22 cellular contexts compared by ENCODE assay signal in genomic region chr14:49930720-49931119, GRCh38. TPM values are rescaled to one million over a fixed set of nuclear protein-coding genes. Genes with fewer than 3 reads are reported as not detected.
A peak's percentile ranks its signal among the peaks of the same experiment; 100 is the strongest.
DNase-seq lines count a peak whose midpoint lies in the region; ATAC-seq and TF ChIP-seq lines count a peak whose summit lies in the region.
"Had no signal": no experiment of that assay in that cellular context is flagged by ENCODE, and none has a peak within 500 bp of the region (broad histone marks: within the 10 kb centered on the region; RNA-seq: fewer than 3 reads in every experiment).

No MANE protein-coding gene starts in this region.

- peak overlapping the region in 7 of 8 donors; percentile 16 to 74 (median 64) for H3K27ac ChIP-seq in spleen
- H3K27ac ChIP-seq: neutrophil, psoas muscle had no signal

- no peak overlapping the region for H3K4me3 ChIP-seq in spleen
- H3K4me3 ChIP-seq: heart left ventricle, psoas muscle had no signal

- intact Hi-C loops in spleen (cut with DNase I; ENCODE audit: low total_unique reads): no loop called here

- DNase-seq in T-helper 2 cell treated with Interferon-gamma antibody and Interleukin-4, amounts not matched to agents 5 μg/mL and 100 μg/mL, for 36 hours (ENCODE audit: low spot score): no peak
- DNase-seq in T-helper 2 cell (no peak), T-helper 17 cell (no peak), spleen (no peak), glomerular visceral epithelial cell (ENCODE audit: extremely low spot score) (no peak), NCI-H2029 treated with DMSO at 0.1 percent for 48 hours (lab: John Stamatoyannopoulos, UW) (no peak)
- DNase-seq: activated CD4-positive, CD25-positive, alpha-beta regulatory T cell treated with anti-CD3 and anti-CD28 coated beads, Interleukin-2, amount 50 U/mL, for 72 hours; activated naive CD8-positive, alpha-beta T cell treated with anti-CD3 and anti-CD28 coated beads, Interleukin-2, amount 10 ng/mL, durations not matched to agents 7 days and 5 days; Caco-2; caudate nucleus; DMS79 treated with DMSO at 0.1 percent for 48 hours; heart left ventricle; Kasumi-1; NCI-H1092; NCI-H187 treated with DMSO at 0.1 percent for 48 hours; NCI-H69; psoas muscle; trophoblast cell had no signal

- TF ChIP-seq POLR2A in spleen (IDR thresholded peaks at IDR 0.05): no peak

- H3K27ac Mint-ChIP-seq in T-helper 2 cell treated with Interferon-gamma antibody and Interleukin-4, amounts not matched to agents 5 μg/mL and 100 μg/mL, for 36 hours: peak overlapping the region; percentile 15
- H3K27ac Mint-ChIP-seq in T-helper 17 cell: peak overlapping the region; percentile 39
- H3K27ac Mint-ChIP-seq: activated naive CD8-positive, alpha-beta T cell treated with anti-CD3 and anti-CD28 coated beads, Interleukin-2, amount 10 ng/mL, durations not matched to agents 7 days and 5 days had no signal

- no peaks in the 10 kb centered on the region for H3K27me3 ChIP-seq in spleen (replicated peaks in 1 of 7)
- H3K27me3 ChIP-seq: heart left ventricle, neutrophil had no signal

- whole genome bisulfite sequencing in spleen, 5 donors: 79 to 89% (median 83%) methylated on average over 2 of the region's 2 CpGs

- peaks cover 4% of the 10 kb centered on the region for H3K4me1 Mint-ChIP-seq in T-helper 2 cell treated with Interferon-gamma antibody and Interleukin-4, amounts not matched to agents 5 μg/mL and 100 μg/mL, for 36 hours (ENCODE audit: low read depth)
- peaks cover 6% of the 10 kb centered on the region for H3K4me1 Mint-ChIP-seq in T-helper 17 cell

- H3K4me3 Mint-ChIP-seq in T-helper 2 cell treated with Interferon-gamma antibody and Interleukin-4, amounts not matched to agents 5 μg/mL and 100 μg/mL, for 36 hours: no peak overlapping the region
- H3K4me3 Mint-ChIP-seq in T-helper 17 cell: no peak overlapping the region
- H3K4me3 Mint-ChIP-seq: activated naive CD8-positive, alpha-beta T cell treated with anti-CD3 and anti-CD28 coated beads, Interleukin-2, amount 10 ng/mL, durations not matched to agents 7 days and 5 days had no signal

- no peaks in the 10 kb centered on the region for H3K27me3 Mint-ChIP-seq in T-helper 2 cell treated with Interferon-gamma antibody and Interleukin-4, amounts not matched to agents 5 μg/mL and 100 μg/mL, for 36 hours (ENCODE audit: low read depth)
- H3K27me3 Mint-ChIP-seq in T-helper 17 cell: no peaks in the 10 kb centered on the region
- H3K27me3 Mint-ChIP-seq: activated naive CD8-positive, alpha-beta T cell treated with anti-CD3 and anti-CD28 coated beads, Interleukin-2, amount 10 ng/mL, durations not matched to agents 7 days and 5 days had no signal

- no peaks in the 10 kb centered on the region for H3K9me3 Mint-ChIP-seq in T-helper 2 cell treated with Interferon-gamma antibody and Interleukin-4, amounts not matched to agents 5 μg/mL and 100 μg/mL, for 36 hours

- TF ChIP-seq CTCF in spleen (IDR thresholded peaks at IDR 0.05 in 8 of 11, conservative IDR thresholded peaks at IDR 0.05 in 3 of 11): no peak

- peaks cover 0 to 34% (median 18%) of the 10 kb centered on the region in 6 donors for H3K4me1 ChIP-seq in spleen
- H3K4me1 ChIP-seq: Caco-2, psoas muscle had no signal

- H3K9me3 ChIP-seq in T-helper 17 cell (ENCODE audit: control insufficient read depth, low read length, poor library complexity, severe bottlenecking) (no peaks in the 10 kb centered on the region), spleen (no peaks in the 10 kb centered on the region)
- H3K9me3 ChIP-seq: Caco-2, heart left ventricle, neutrophil, psoas muscle had no signal

- ATAC-seq in GM21529 (IDR thresholded peaks at IDR 0.05; ENCODE audit: unreplicated experiment) (peak; percentile 49), T-helper 17 cell (no peak), GM19397 (IDR thresholded peaks at IDR 0.05; ENCODE audit: unreplicated experiment) (no peak)
- ATAC-seq: heart left ventricle, psoas muscle, Right ventricle myocardium inferior had no signal

- no peaks in the 10 kb centered on the region for H3K36me3 ChIP-seq in spleen
- H3K36me3 ChIP-seq: heart left ventricle, neutrophil had no signal

- H3K36me3 Mint-ChIP-seq in T-helper 2 cell treated with Interferon-gamma antibody and Interleukin-4, amounts not matched to agents 5 μg/mL and 100 μg/mL, for 36 hours (ENCODE audit: low read depth): no peaks in the 10 kb centered on the region
- peaks cover 2% of the 10 kb centered on the region for H3K36me3 Mint-ChIP-seq in T-helper 17 cell (ENCODE audit: low read depth)

RNA-seq across cellular contexts. Expression of gene ARF6, which starts 37.8 kb away (rescaled TPM):
- total RNA-seq in T-helper 17 cell (10 to 100 TPM; 95.2 to 98.5 TPM), spleen (10 to 100 TPM; 74.3 to 89.1 (median 83.6) TPM)
- polyA plus RNA-seq in spleen: 10 to 100 TPM; 39.0 to 63.9 (median 43.9) TPM
